In the genomic region with DNA sequence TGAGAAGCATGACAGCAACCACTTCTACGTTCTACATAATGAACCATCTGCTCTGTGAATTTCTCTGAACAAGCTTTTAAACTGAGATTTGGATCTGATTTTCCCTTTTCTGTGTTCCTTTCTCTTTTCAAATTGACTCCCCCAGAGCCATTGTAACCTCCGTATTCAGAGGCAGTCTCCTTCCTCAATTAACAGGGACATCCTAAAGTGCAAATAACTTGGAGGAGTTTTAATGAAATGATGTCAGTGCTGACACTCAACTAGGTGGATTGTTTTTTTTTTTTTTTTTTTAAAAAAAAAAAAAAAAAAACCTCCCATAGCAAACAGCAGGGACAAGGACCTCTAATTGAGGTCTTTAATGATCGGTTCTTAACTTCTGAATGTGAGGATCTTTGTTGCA, we compare ENCODE assay signal across 21 cellular contexts. TPM values are rescaled to one million over a fixed set of nuclear protein-coding genes. Genes with fewer than 3 reads are reported as not detected.
"Had no signal": no experiment of that assay in that cellular context is flagged by ENCODE, and none has a peak within 500 bp of the region (broad histone marks: within the 10 kb centered on the region; RNA-seq: fewer than 3 reads in every experiment).

No MANE protein-coding gene starts in this region.

- H3K9me3 ChIP-seq: breast epithelium, mucosa of descending colon, suprapubic skin had no signal

- DNase-seq: activated CD4-positive, alpha-beta T cell treated with anti-CD3 and anti-CD28 coated beads for 1 hour; activated CD4-positive, alpha-beta T cell treated with anti-CD3 and anti-CD28 coated beads, Interleukin-2, amount 50 U/mL, for 4 hours; activated naive CD4-positive, alpha-beta T cell treated with anti-CD3 and anti-CD28 coated beads for 36 hours; activated naive CD8-positive, alpha-beta T cell treated with anti-CD3 and anti-CD28 coated beads, Interleukin-2, amount 50 U/mL, for 24 hours; activated T-cell treated with anti-CD3 and anti-CD28 coated beads for 4 hours; aorta; cerebellar nuclear complex; erythroblast; mucosa of descending colon; naive thymus-derived CD4-positive, alpha-beta T cell; occipital lobe; right cardiac atrium; stimulated activated CD4-positive, alpha-beta T cell treated with anti-CD3 and anti-CD28 coated beads, Interleukin-4, amount 100 ng/mL, for 4 hours; stimulated activated CD8-positive, alpha-beta memory T cell treated with anti-CD3 and anti-CD28 coated beads, Interleukin-4, amount 100 ng/mL, for 48 hours; stimulated activated naive CD4-positive, alpha-beta T cell treated with Interleukin-2 at 50 U/mL for 16 hours had no signal

- H3K36me3 ChIP-seq: breast epithelium, suprapubic skin had no signal

- H3K27me3 Mint-ChIP-seq: activated naive CD8-positive, alpha-beta T cell treated with anti-CD3 and anti-CD28 coated beads, Interleukin-2, amount 50 U/mL, for 24 hours; naive thymus-derived CD4-positive, alpha-beta T cell; type B pancreatic cell had no signal

- H3K4me3 ChIP-seq: breast epithelium, hepatocyte, mucosa of descending colon, skin epidermis, suprapubic skin had no signal

- H3K4me1 Mint-ChIP-seq: activated naive CD8-positive, alpha-beta T cell treated with anti-CD3 and anti-CD28 coated beads, Interleukin-2, amount 50 U/mL, for 24 hours; naive thymus-derived CD4-positive, alpha-beta T cell had no signal

- H3K27ac ChIP-seq: breast epithelium, hepatocyte, skin epidermis, suprapubic skin had no signal

- H3K4me1 ChIP-seq: breast epithelium, suprapubic skin had no signal

- H3K27me3 ChIP-seq: breast epithelium, hepatocyte, suprapubic skin had no signal

- ATAC-seq: activated naive CD8-positive, alpha-beta T cell treated with anti-CD3 and anti-CD28 coated beads, Interleukin-2, amount 50 U/mL, for 24 hours; left lobe of liver; mucosa of descending colon; naive thymus-derived CD4-positive, alpha-beta T cell; right cardiac atrium had no signal

- H3K9me3 Mint-ChIP-seq: activated naive CD4-positive, alpha-beta T cell treated with anti-CD3 and anti-CD28 coated beads for 36 hours; type B pancreatic cell had no signal

- H3K27ac Mint-ChIP-seq: activated naive CD4-positive, alpha-beta T cell treated with anti-CD3 and anti-CD28 coated beads for 36 hours; activated naive CD8-positive, alpha-beta T cell treated with anti-CD3 and anti-CD28 coated beads, Interleukin-2, amount 50 U/mL, for 24 hours; naive thymus-derived CD4-positive, alpha-beta T cell; type B pancreatic cell had no signal

- H3K36me3 Mint-ChIP-seq: naive thymus-derived CD4-positive, alpha-beta T cell had no signal

- H3K4me3 Mint-ChIP-seq: activated naive CD4-positive, alpha-beta T cell treated with anti-CD3 and anti-CD28 coated beads for 36 hours; activated naive CD8-positive, alpha-beta T cell treated with anti-CD3 and anti-CD28 coated beads, Interleukin-2, amount 50 U/mL, for 24 hours; naive thymus-derived CD4-positive, alpha-beta T cell; type B pancreatic cell had no signal

RNA-seq across cellular contexts. Expression of a gene that starts 48.8 kb away (rescaled TPM):
- total RNA-seq: activated naive CD4-positive, alpha-beta T cell treated with anti-CD3 and anti-CD28 coated beads for 36 hours; naive thymus-derived CD4-positive, alpha-beta T cell had no signal
- polyA plus RNA-seq: naive thymus-derived CD4-positive, alpha-beta T cell had no signal
